17 cellular contexts compared by ENCODE assay signal in genomic region chr19:2221918-2222317, GRCh38. TPM values are rescaled to one million over a fixed set of nuclear protein-coding genes. Genes with fewer than 3 reads are reported as not detected.
DNase-seq lines count a peak whose midpoint lies in the region; ATAC-seq and TF ChIP-seq lines count a peak whose summit lies in the region.
"Had no signal": no experiment of that assay in that cellular context is flagged by ENCODE, and none has a peak within 500 bp of the region (broad histone marks: within the 10 kb centered on the region; RNA-seq: fewer than 3 reads in every experiment).

No MANE protein-coding gene starts in this region.

- intact Hi-C loops in IMR-90 (cut with micrococcal nuclease), result no loop called here

- H3K36me3 ChIP-seq in BE2C, result peaks cover 87% of the 10 kb centered on the region
- peaks cover 71% of the 10 kb centered on the region for H3K36me3 ChIP-seq in IMR-90 (ENCODE audit: control insufficient read depth, insufficient read depth, low read length)
- peaks cover 51% of the 10 kb centered on the region for H3K36me3 ChIP-seq in osteoblast (ENCODE audit: insufficient read depth, low read length)

- dilution Hi-C loops in IMR-90 (cut with HindIII; ENCODE audit: low sequenced_read_pairs, unreplicated experiment), result no loop called here

- no peaks in the 10 kb centered on the region for H3K9me3 ChIP-seq in BE2C
- H3K9me3 ChIP-seq in IMR-90 (ENCODE audit: control insufficient read depth, insufficient read depth, low read length), result no peaks in the 10 kb centered on the region
- no peaks in the 10 kb centered on the region for H3K9me3 ChIP-seq in osteoblast (ENCODE audit: low read depth, low read length)
- H3K9me3 ChIP-seq: esophagus squamous epithelium had no signal

- H4K91ac ChIP-seq in IMR-90 (ENCODE audit: insufficient read depth, low read depth, low read length), result no peak overlapping the region

- H3K79me2 ChIP-seq in osteoblast (ENCODE audit: insufficient read depth, low read length), result peaks cover 44% of the 10 kb centered on the region

- POLR2A ChIA-PET in IMR-90 (lab: Charles Lee; ENCODE audit: unreplicated experiment), result no interaction called here

- H3K27me3 ChIP-seq in BE2C, result no peaks in the 10 kb centered on the region
- H3K27me3 ChIP-seq in IMR-90 (ENCODE audit: control insufficient read depth, insufficient read depth, low read length), result no peaks in the 10 kb centered on the region
- H3K27me3 ChIP-seq in osteoblast (ENCODE audit: insufficient read depth, low read length), result no peaks in the 10 kb centered on the region
- H3K27me3 ChIP-seq: esophagus squamous epithelium had no signal

- H3K9me1 ChIP-seq in IMR-90 (ENCODE audit: insufficient read depth, low read length), result no peaks in the 10 kb centered on the region

- H3K4me2 ChIP-seq in IMR-90 (ENCODE audit: low read depth, low read length) (no peak overlapping the region), osteoblast (ENCODE audit: insufficient read depth, low read length) (no peak overlapping the region)

- peaks cover 6 to 23% of the 10 kb centered on the region in 2 experiments; a peak in 3 of 4 replicates for H3K79me1 ChIP-seq in IMR-90 (ENCODE audit: low read depth in 1 of 2, low read length in 2 of 2)

- no peak overlapping the region for H2BK5ac ChIP-seq in IMR-90 (ENCODE audit: low read depth, low read length, poor library complexity, severe bottlenecking)

- ATAC-seq in IMR-90 (ENCODE audit: low read depth) (no peak), HG02610 (IDR thresholded peaks at IDR 0.05; ENCODE audit: unreplicated experiment) (no peak), GM18519 (IDR thresholded peaks at IDR 0.05; ENCODE audit: low FRiP score, unreplicated experiment) (no peak)
- ATAC-seq: activated CD8-positive, alpha-beta T cell treated with anti-CD3 and anti-CD28 coated beads for 36 hours had no signal

- no peak overlapping the region for H3K23ac ChIP-seq in IMR-90 (ENCODE audit: low read depth, low read length)

- peak; percentile 30 for TF ChIP-seq CTCF in BE2C (IDR thresholded peaks at IDR 0.05; ENCODE audit: low read depth, low read length)
- TF ChIP-seq CTCF in IMR-90 (conservative IDR thresholded peaks at IDR 0.05; ENCODE audit: low read depth, low read length), result peak; percentile 28; the same call in 1 of the 2 replicates
- TF ChIP-seq CTCF in cardiac fibroblast (IDR thresholded peaks at IDR 0.05; ENCODE audit: low read depth, low read length), result peak; percentile 9
- TF ChIP-seq CTCF in osteoblast (IDR thresholded peaks at IDR 0.05; ENCODE audit: extremely low read depth, low read depth, low read length), result peak; percentile 17

- H2AFZ ChIP-seq in IMR-90 (replicated peaks; ENCODE audit: low read length, poor library complexity) (no peak overlapping the region), osteoblast (ENCODE audit: low read length) (no peak overlapping the region)

- CTCF ChIA-PET in IMR-90 (lab: Yijun Ruan, JAX), result no interaction called here

- no peak overlapping the region for H2AK5ac ChIP-seq in IMR-90 (ENCODE audit: low read depth, low read length)

- H3K18ac ChIP-seq in IMR-90 (ENCODE audit: low read depth, low read length), result no peak overlapping the region

- no peak overlapping the region for H3K9ac ChIP-seq in IMR-90 (ENCODE audit: low read depth, low read length)

- peaks cover 14% of the 10 kb centered on the region for H3K4me1 ChIP-seq in BE2C
- H3K4me1 ChIP-seq in IMR-90 (ENCODE audit: control insufficient read depth, insufficient read depth, low read length), result no peaks in the 10 kb centered on the region
- no peaks in the 10 kb centered on the region for H3K4me1 ChIP-seq in osteoblast (ENCODE audit: insufficient read depth, low read length)

- H2BK15ac ChIP-seq in IMR-90 (ENCODE audit: low read depth, low read length), result no peak overlapping the region

- H3K14ac ChIP-seq in IMR-90 (replicated peaks; ENCODE audit: low read depth, low read length), result no peak overlapping the region

- BruUV-seq in IMR-90 (replicated peaks; lab: Mats Ljungman, UMichigan), result no TSS peak

- TF ChIP-seq POLR2A in IMR-90 (IDR thresholded peaks at IDR 0.05; ENCODE audit: low read depth, low read length), result no peak

- peaks cover 8% of the 10 kb centered on the region; the same call in 1 of the 2 replicates for H4K20me1 ChIP-seq in IMR-90 (ENCODE audit: insufficient read depth, low read length)
- H4K20me1 ChIP-seq in osteoblast (ENCODE audit: insufficient read depth, low read length), result peaks cover 2% of the 10 kb centered on the region

- 89% methylated on average over 5 of the region's 20 CpGs; no CpG with 5 or more reads in 1 of the 2 experiments for WGBS in IMR-90 (ENCODE audit: extremely low coverage in 2 of 2, insufficient read length in 1 of 2), 2 experiments

- no peak overlapping the region for H4K5ac ChIP-seq in IMR-90 (ENCODE audit: low read depth, low read length)

- no peak for TF ChIP-seq RAD21 in IMR-90 (IDR thresholded peaks at IDR 0.05; ENCODE audit: low read length)

- H3K4me3 ChIP-seq in BE2C (ENCODE audit: low read depth, low read length) (no peak overlapping the region), IMR-90 (ENCODE audit: insufficient read depth, low read depth, low read length) (no peak overlapping the region), cardiac fibroblast (replicated peaks in 1 of 2; ENCODE audit: low read depth in 2 of 2, low read length in 2 of 2) (no peak overlapping the region), osteoblast (ENCODE audit: insufficient read depth, low read length) (no peak overlapping the region)
- H3K4me3 ChIP-seq: esophagus squamous epithelium had no signal

- H3K4ac ChIP-seq in IMR-90 (ENCODE audit: low read depth, low read length), result no peak overlapping the region

- H4K8ac ChIP-seq in IMR-90 (ENCODE audit: low read depth in 2 of 2, low read length in 2 of 2), result no peak overlapping the region

- in situ Hi-C loops in IMR-90 (cut with MboI; ENCODE audit: low sequenced_read_pairs), result no loop called here

- H2BK120ac ChIP-seq in IMR-90 (ENCODE audit: low read depth, low read length), result no peak overlapping the region

- peak overlapping the region; percentile 65 for H2AK9ac ChIP-seq in IMR-90 (replicated peaks; ENCODE audit: low read depth, low read length, poor library complexity)

- H3K56ac ChIP-seq in IMR-90 (ENCODE audit: extremely low read depth, insufficient read depth, low read length), result no peak overlapping the region

- no peak overlapping the region for H2BK20ac ChIP-seq in IMR-90 (ENCODE audit: low read depth, low read length)

- no peak overlapping the region for H3K27ac ChIP-seq in IMR-90 (ENCODE audit: insufficient read depth, low read length)
- no peak overlapping the region for H3K27ac ChIP-seq in osteoblast (ENCODE audit: low read depth, low read length)
- H3K27ac ChIP-seq: C4-2B, esophagus squamous epithelium had no signal

- DNase-seq in BE2C, result peak; percentile 50
- no peak for DNase-seq in IMR-90
- DNase-seq in cardiac fibroblast (ENCODE audit: low read depth in 2 of 2), result no peak
- no peak for DNase-seq in osteoblast (ENCODE audit: insufficient read length, low spot score, missing footprints)
- DNase-seq in GDM1 (lab: John Stamatoyannopoulos, UW), result no peak
- no peak for DNase-seq in T-helper 9 cell
- DNase-seq: activated CD8-positive, alpha-beta T cell treated with anti-CD3 and anti-CD28 coated beads for 36 hours; cerebellar nuclear complex; esophagus squamous epithelium; immature natural killer cell; NCI-H1417 treated with DMSO at 0.1 percent for 48 hours; NCI-H526; SHP77 treated with DMSO at 0.1 percent for 48 hours had no signal

TF ChIP-seq in IMR-90, 13 proteins besides CTCF, POLR2A, EP300 and RAD21:
- peak; percentile 34 for TF ChIP-seq SMC3 (IDR thresholded peaks at IDR 0.05; ENCODE audit: low read depth, low read length)
- TF ChIP-seq RCOR1 (IDR thresholded peaks at IDR 0.05; ENCODE audit: insufficient replicate concordance, low read length), result no peak

RNA-seq across cellular contexts. Expression of gene PLEKHJ1, which starts 14.2 kb away (rescaled TPM):
- 120 TPM for polyA plus RNA-seq in BE2C (2012; ENCODE audit: insufficient read depth, insufficient read length, low read depth)
- total RNA-seq in IMR-90 (2012; rRNA removed), result 31.7 and 33.1 TPM in 2 replicates
- polyA plus RNA-seq in IMR-90 (2012; rRNA removed), result 62.8 and 69.8 TPM in 2 replicates
- 88.7 and 101 TPM in 2 replicates for polyA plus RNA-seq in IMR-90 (2012; cell fraction: cytosol; rRNA removed)
- 146 and 214 TPM in 2 replicates for polyA plus RNA-seq in IMR-90 (2012; cell fraction: nucleus; rRNA removed; ENCODE audit: low replicate concordance)
- 32.1 and 43.4 TPM in 2 replicates for total RNA-seq in osteoblast

RNA-seq across cellular contexts. Expression of gene SF3A2, which starts 14.7 kb away (rescaled TPM):
- 329 TPM for polyA plus RNA-seq in BE2C (2012; ENCODE audit: insufficient read depth, insufficient read length, low read depth)
- total RNA-seq in IMR-90 (2012; rRNA removed) (4.8 and 7.5 TPM in 2 replicates), osteoblast (27.1 and 27.9 TPM in 2 replicates)
- polyA plus RNA-seq in IMR-90 (2012; rRNA removed), result 29.8 and 34.5 TPM in 2 replicates
- 18.6 and 34.5 TPM in 2 replicates for polyA plus RNA-seq in IMR-90 (2012; cell fraction: cytosol; rRNA removed)
- 82.8 and 174 TPM in 2 replicates for polyA plus RNA-seq in IMR-90 (2012; cell fraction: nucleus; rRNA removed; ENCODE audit: low replicate concordance)

RNA-seq across cellular contexts. Expression of gene AMH, which starts 27.2 kb away (rescaled TPM):
- polyA plus RNA-seq in BE2C (2012; ENCODE audit: insufficient read depth, insufficient read length, low read depth), result 25.8 TPM
- total RNA-seq in IMR-90 (2012; rRNA removed), result under 0.01 TPM in 1 of 2 replicates, not detected in the other
- 0.86 and 1.5 TPM in 2 replicates for polyA plus RNA-seq in IMR-90 (2012; rRNA removed)
- 0.06 and 0.22 TPM in 2 replicates for polyA plus RNA-seq in IMR-90 (2012; cell fraction: cytosol; rRNA removed)
- polyA plus RNA-seq in IMR-90 (2012; cell fraction: nucleus; rRNA removed; ENCODE audit: low replicate concordance), result 9.1 and 40.5 TPM in 2 replicates
- total RNA-seq in osteoblast, result under 0.01 and 0.29 TPM in 2 replicates
- polyA plus RNA-seq: immature natural killer cell had no signal

RNA-seq across cellular contexts. Expression of gene JSRP1, which starts 34.3 kb away (rescaled TPM):
- 1.2 TPM for polyA plus RNA-seq in BE2C (2012; ENCODE audit: insufficient read depth, insufficient read length, low read depth)
- not detected in 2 replicates for total RNA-seq in IMR-90 (2012; rRNA removed)
- not detected in 2 replicates for polyA plus RNA-seq in IMR-90 (2012; rRNA removed)
- 0.07 and 0.18 TPM in 2 replicates for polyA plus RNA-seq in IMR-90 (2012; cell fraction: cytosol; rRNA removed)
- polyA plus RNA-seq in IMR-90 (2012; cell fraction: nucleus; rRNA removed; ENCODE audit: low replicate concordance), result 0.62 and 0.78 TPM in 2 replicates
- total RNA-seq in osteoblast, result 0.72 TPM in 1 of 2 replicates, not detected in the other
- total RNA-seq: posterior vena cava had no signal

RNA-seq across cellular contexts. Expression of gene DOT1L, which starts 58.2 kb away (rescaled TPM):
- 84.6 TPM for polyA plus RNA-seq in BE2C (2012; ENCODE audit: insufficient read depth, insufficient read length, low read depth)
- 2.5 TPM in 2 replicates for total RNA-seq in IMR-90 (2012; rRNA removed)
- 12.6 and 22.0 TPM in 2 replicates for polyA plus RNA-seq in IMR-90 (2012; rRNA removed)
- 10.1 and 10.4 TPM in 2 replicates for polyA plus RNA-seq in IMR-90 (2012; cell fraction: cytosol; rRNA removed)
- polyA plus RNA-seq in IMR-90 (2012; cell fraction: nucleus; rRNA removed; ENCODE audit: low replicate concordance), result 43.0 and 136 TPM in 2 replicates
- total RNA-seq in osteoblast, result 6.9 and 7.1 TPM in 2 replicates
